In the genomic region with DNA sequence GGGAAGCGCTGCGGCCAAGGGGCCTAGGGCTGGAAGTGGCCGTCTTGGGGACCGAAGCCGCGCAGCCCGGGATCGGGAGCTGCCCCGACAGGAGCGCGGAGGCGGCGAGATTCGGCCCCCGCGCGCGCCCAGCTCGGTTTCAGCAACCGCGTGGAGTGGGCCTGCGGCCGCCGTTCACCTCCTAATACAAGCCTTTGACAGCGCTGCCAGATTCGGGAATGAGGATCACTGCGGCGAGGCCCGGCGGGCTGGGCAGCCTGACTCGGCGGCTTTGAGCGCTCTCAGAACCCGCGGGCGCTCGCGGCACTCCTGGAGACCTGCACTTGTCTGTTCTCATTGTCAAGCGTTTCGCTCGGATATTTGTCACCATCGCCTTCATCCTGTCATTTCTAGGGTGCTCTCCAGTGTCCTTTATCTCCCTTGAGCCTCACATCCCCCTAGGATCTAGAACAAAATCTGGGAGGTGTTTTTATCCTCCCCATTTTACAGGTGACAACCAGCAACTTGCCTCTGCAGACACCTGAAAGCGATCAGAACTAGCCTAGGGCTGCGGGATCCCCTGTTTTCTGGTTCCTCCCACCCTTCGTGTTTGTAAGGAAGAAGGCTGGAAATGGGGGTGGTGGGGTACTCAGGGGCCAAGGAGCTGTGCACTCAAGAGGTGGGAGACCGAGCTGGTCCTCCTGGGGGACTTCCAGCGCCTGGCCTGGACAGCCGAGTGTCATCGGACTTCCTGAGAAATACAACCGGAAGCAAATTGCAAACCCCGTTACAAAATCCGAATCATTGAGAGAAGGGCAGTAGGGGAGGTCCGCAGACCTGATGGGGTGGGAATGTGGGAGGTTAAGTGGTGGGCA, we compare ENCODE assay signal across 28 cellular contexts. TPM values are rescaled to one million over a fixed set of nuclear protein-coding genes. Genes with fewer than 3 reads are reported as not detected.
DNase-seq lines count a peak whose midpoint lies in the region; ATAC-seq, FAIRE-seq and TF ChIP-seq lines count a peak whose summit lies in the region.
"Had no signal": no experiment of that assay in that cellular context is flagged by ENCODE, and none has a peak within 500 bp of the region (broad histone marks: within the 10 kb centered on the region; RNA-seq: fewer than 3 reads in every experiment).

No MANE protein-coding gene starts in this region.

- H3K9me2 ChIP-seq in OCI-LY7 (ENCODE audit: insufficient read depth, low read length), result no peaks in the 10 kb centered on the region

- H3K36me3 ChIP-seq in Caco-2 (ENCODE audit: control insufficient read depth, insufficient read depth, low read length) (peaks cover 3% of the 10 kb centered on the region; the same call in 1 of the 2 replicates), kidney (ENCODE audit: control insufficient read depth in 1 of 2, insufficient read depth in 2 of 2, low read length in 2 of 2) (no peaks in the 10 kb centered on the region), OCI-LY7 (ENCODE audit: insufficient read depth, low read length) (no peaks in the 10 kb centered on the region)
- H3K36me3 ChIP-seq: esophagus muscularis mucosa, MG63, vagina had no signal

- H3K4me3 Mint-ChIP-seq in Caco-2 (ENCODE audit: unreplicated experiment) (no peak overlapping the region), T-helper 17 cell (peak overlapping the region; percentile 21), osteocyte (ENCODE audit: unreplicated experiment) (no peak overlapping the region)
- H3K4me3 Mint-ChIP-seq: activated CD8-positive, alpha-beta memory T cell treated with anti-CD3 and anti-CD28 coated beads, Interleukin-2, amount 10 ng/mL, durations not matched to agents 7 days and 5 days; HFFc6 had no signal

- ATAC-seq in T-helper 17 cell, result no peak
- no peak for ATAC-seq in HG02798 (IDR thresholded peaks at IDR 0.05; ENCODE audit: poor library complexity, unreplicated experiment)
- ATAC-seq: activated CD8-positive, alpha-beta memory T cell treated with anti-CD3 and anti-CD28 coated beads, Interleukin-2, amount 10 ng/mL, durations not matched to agents 7 days and 5 days; Panc1 had no signal

- no peak for DNase-seq in Caco-2
- no peak for DNase-seq in T-helper 17 cell
- DNase-seq in kidney, result peak; percentile 57
- DNase-seq in osteocyte (ENCODE audit: extremely low spot score, unreplicated experiment), result peak; percentile 81
- no peak for DNase-seq in DMS114 treated with DMSO at 0.1 percent for 48 hours (lab: John Stamatoyannopoulos, UW; ENCODE audit: unreplicated experiment)
- no peak for DNase-seq in iPS-NIHi7 (ENCODE audit: extremely low spot score)
- no peak for DNase-seq in OCI-LY7 (ENCODE audit: low spot score)
- DNase-seq: activated CD4-positive, CD25-positive, alpha-beta regulatory T cell treated with anti-CD3 and anti-CD28 coated beads, Interleukin-2, amount 50 U/mL, for 72 hours; activated CD8-positive, alpha-beta memory T cell treated with anti-CD3 and anti-CD28 coated beads, Interleukin-2, amount 10 ng/mL, durations not matched to agents 7 days and 5 days; activated gamma-delta T cell treated with Interleukin-2 at 50 U/mL for 16 hours; amygdala; caudate nucleus; CD4-positive, CD25-positive, alpha-beta regulatory T cell; DMS53; HFFc6; MG63; NCI-H187; NCI-H748 treated with DMSO at 0.1 percent for 48 hours; stimulated activated CD4-positive, alpha-beta T cell treated with anti-CD3 and anti-CD28 coated beads, Interleukin-4, amount 100 ng/mL, for 1 hour; substantia nigra; T-helper 9 cell had no signal

- H3K27me3 Mint-ChIP-seq in Caco-2 (ENCODE audit: insufficient read depth, unreplicated experiment) (no peaks in the 10 kb centered on the region), T-helper 17 cell (peaks cover 80% of the 10 kb centered on the region), osteocyte (ENCODE audit: unreplicated experiment) (peaks cover 85% of the 10 kb centered on the region)

- POLR2A ChIA-PET in Caco-2 (lab: Charles Lee), result interaction anchor here (2.0 kb wide), 1 partner anchor 10 kb away, joined by 16 read pairs; no protein-coding TSS in a partner anchor
- POLR2A ChIA-PET in OCI-LY7 (lab: Charles Lee), result no interaction called here

- H3K4me1 Mint-ChIP-seq in Caco-2 (ENCODE audit: low read depth, unreplicated experiment) (peaks cover 10% of the 10 kb centered on the region), T-helper 17 cell (peaks cover 21% of the 10 kb centered on the region), osteocyte (ENCODE audit: unreplicated experiment) (peaks cover 20% of the 10 kb centered on the region)

- no peak overlapping the region for H3K27ac ChIP-seq in kidney (ENCODE audit: low read depth in 2 of 2, low read length in 2 of 2)
- no peak overlapping the region for H3K27ac ChIP-seq in OCI-LY7 (ENCODE audit: low read depth, low read length, poor library complexity, severe bottlenecking)
- H3K27ac ChIP-seq: esophagus muscularis mucosa, SK-N-MC, vagina had no signal

- FAIRE-seq in kidney (lab: Jason Lieb, UNC), result no peak

- H3K9me3 ChIP-seq in Caco-2, result no peaks in the 10 kb centered on the region
- no peaks in the 10 kb centered on the region for H3K9me3 ChIP-seq in T-helper 17 cell (ENCODE audit: control insufficient read depth, low read length, poor library complexity, severe bottlenecking)
- H3K9me3 ChIP-seq in kidney (ENCODE audit: control insufficient read depth in 1 of 2, low read length in 2 of 2), result no peaks in the 10 kb centered on the region
- no peaks in the 10 kb centered on the region for H3K9me3 ChIP-seq in OCI-LY7 (ENCODE audit: low read length)
- H3K9me3 ChIP-seq: esophagus muscularis mucosa, MG63, vagina had no signal

- intact Hi-C loops in Caco-2 (cut with micrococcal nuclease; ENCODE audit: unreplicated experiment) (no loop called here), kidney (cut with DNase I) (no loop called here), OCI-LY7 (cut with micrococcal nuclease; ENCODE audit: unreplicated experiment) (no loop called here)

- H3K27me3 ChIP-seq in Caco-2 (replicated peaks; ENCODE audit: control insufficient read depth, insufficient read depth, low read length), result no peaks in the 10 kb centered on the region

- H3K36me3 Mint-ChIP-seq in Caco-2 (ENCODE audit: insufficient read depth, unreplicated experiment), result peaks cover 41% of the 10 kb centered on the region
- peaks cover 2% of the 10 kb centered on the region for H3K36me3 Mint-ChIP-seq in T-helper 17 cell (ENCODE audit: low read depth)
- H3K36me3 Mint-ChIP-seq in osteocyte (ENCODE audit: unreplicated experiment), result no peaks in the 10 kb centered on the region
- H3K36me3 Mint-ChIP-seq: activated CD8-positive, alpha-beta memory T cell treated with anti-CD3 and anti-CD28 coated beads, Interleukin-2, amount 10 ng/mL, durations not matched to agents 7 days and 5 days; CD4-positive, CD25-positive, alpha-beta regulatory T cell had no signal

- H2AFZ ChIP-seq in OCI-LY7 (ENCODE audit: low read length), result no peak overlapping the region

- H3K4me3 ChIP-seq in Caco-2 (ENCODE audit: low read depth, low read length), result no peak overlapping the region
- no peak overlapping the region for H3K4me3 ChIP-seq in kidney (ENCODE audit: low read length in 2 of 2)
- H3K4me3 ChIP-seq in OCI-LY7 (ENCODE audit: low read depth, low read length, poor library complexity, severe bottlenecking), result no peak overlapping the region
- H3K4me3 ChIP-seq: esophagus muscularis mucosa, MG63, SK-N-MC, vagina had no signal

- TF ChIP-seq CTCF in Caco-2 (IDR thresholded peaks at IDR 0.05; ENCODE audit: insufficient read depth in 1 of 2, low read depth in 1 of 2, low read length in 1 of 2, severe bottlenecking in 1 of 2, unreplicated experiment in 1 of 2), result no peak
- TF ChIP-seq CTCF in kidney (IDR thresholded peaks at IDR 0.05; ENCODE audit: borderline replicate concordance, extremely low read depth, insufficient read depth), result no peak
- TF ChIP-seq CTCF in osteocyte (IDR thresholded peaks at IDR 0.05), result no peak
- TF ChIP-seq CTCF in OCI-LY7 (conservative IDR thresholded peaks at IDR 0.05; ENCODE audit: low read length), result no peak

- BruUV-seq in Caco-2 (replicated peaks; lab: Mats Ljungman, UMichigan), result no TSS peak
- no TSS peak for BruUV-seq in OCI-LY7 (replicated peaks; lab: Mats Ljungman, UMichigan)

- H3K4me2 ChIP-seq in OCI-LY7 (ENCODE audit: low read length), result no peak overlapping the region

- H3K27ac Mint-ChIP-seq in Caco-2 (ENCODE audit: unreplicated experiment), result peak overlapping the region; percentile 53
- no peak overlapping the region for H3K27ac Mint-ChIP-seq in T-helper 17 cell
- H3K27ac Mint-ChIP-seq in osteocyte (ENCODE audit: unreplicated experiment), result no peak overlapping the region
- H3K27ac Mint-ChIP-seq: CD4-positive, CD25-positive, alpha-beta regulatory T cell; HFFc6 had no signal

- CTCF ChIA-PET in Caco-2 (lab: Charles Lee) (interaction anchor here (1.6 to 2.6 kb wide), 4 partner anchors 7 to 144 kb away, joined by 6 to 10 read pairs (median 6); no protein-coding TSS in a partner anchor), OCI-LY7 (lab: Charles Lee; ENCODE audit: unreplicated experiment) (no interaction called here)

- peaks cover 30% of the 10 kb centered on the region for H3K4me1 ChIP-seq in Caco-2
- no peaks in the 10 kb centered on the region for H3K4me1 ChIP-seq in kidney (ENCODE audit: control insufficient read depth in 1 of 2, insufficient read depth in 1 of 2, low read depth in 1 of 2, low read length in 2 of 2)
- no peaks in the 10 kb centered on the region for H3K4me1 ChIP-seq in OCI-LY7 (ENCODE audit: insufficient read depth, low read length, poor library complexity, severe bottlenecking)

- no peaks in the 10 kb centered on the region for H4K20me1 ChIP-seq in OCI-LY7 (ENCODE audit: insufficient read depth, low read length)

- H3K9me3 Mint-ChIP-seq in Caco-2 (ENCODE audit: unreplicated experiment), result no peaks in the 10 kb centered on the region
- H3K9me3 Mint-ChIP-seq in osteocyte (ENCODE audit: unreplicated experiment), result no peaks in the 10 kb centered on the region
- H3K9me3 Mint-ChIP-seq: HFFc6 had no signal

- no peaks in the 10 kb centered on the region for H3K79me2 ChIP-seq in OCI-LY7 (ENCODE audit: insufficient read depth, low read depth, low read length)

- H3K9ac ChIP-seq in kidney (ENCODE audit: low read length in 2 of 2), result no peak overlapping the region

RNA-seq across cellular contexts. Expression of a gene that starts 1.5 kb away (rescaled TPM):
- total RNA-seq in Caco-2 (2022) (104 and 109 TPM in 2 replicates), T-helper 17 cell (not detected), kidney (not detected), osteocyte (not detected in 2 replicates), OCI-LY7 (2022) (not detected in 2 replicates)
- polyA plus RNA-seq in kidney (ENCODE audit: insufficient read depth, low read depth, low replicate concordance), result not detected
- not detected in 2 replicates for total RNA-seq in OCI-LY7 (2014; rRNA removed; shearing (Covaris generic))
- total RNA-seq: activated CD8-positive, alpha-beta memory T cell treated with anti-CD3 and anti-CD28 coated beads, Interleukin-2, amount 10 ng/mL, durations not matched to agents 7 days and 5 days; CD4-positive, CD25-positive, alpha-beta regulatory T cell; HFFc6; lower leg skin; skeletal muscle tissue; vagina had no signal
- polyA plus RNA-seq: CD4-positive, CD25-positive, alpha-beta regulatory T cell had no signal

RNA-seq across cellular contexts. Expression of a gene that starts 17.9 kb away (rescaled TPM):
- 5.2 and 8.1 TPM in 2 replicates for total RNA-seq in Caco-2 (2022)
- not detected for total RNA-seq in T-helper 17 cell
- total RNA-seq in kidney, result not detected
- polyA plus RNA-seq in kidney (ENCODE audit: insufficient read depth, low read depth, low replicate concordance), result not detected
- total RNA-seq in osteocyte, result not detected in 2 replicates
- not detected in 2 replicates for total RNA-seq in OCI-LY7 (2014; rRNA removed; shearing (Covaris generic))
- total RNA-seq in OCI-LY7 (2022), result not detected in 2 replicates
- total RNA-seq: activated CD8-positive, alpha-beta memory T cell treated with anti-CD3 and anti-CD28 coated beads, Interleukin-2, amount 10 ng/mL, durations not matched to agents 7 days and 5 days; CD4-positive, CD25-positive, alpha-beta regulatory T cell; esophagus muscularis mucosa; HFFc6; lower leg skin; skeletal muscle tissue; vagina had no signal
- polyA plus RNA-seq: CD4-positive, CD25-positive, alpha-beta regulatory T cell had no signal

RNA-seq across cellular contexts. Expression of a gene that starts 50.8 kb away (rescaled TPM):
- total RNA-seq in Caco-2 (2022) (3.7 and 3.9 TPM in 2 replicates), T-helper 17 cell (not detected), kidney (not detected), osteocyte (not detected in 2 replicates), OCI-LY7 (2022) (not detected in 2 replicates)
- polyA plus RNA-seq in kidney (ENCODE audit: insufficient read depth, low read depth, low replicate concordance), result not detected
- total RNA-seq in OCI-LY7 (2014; rRNA removed; shearing (Covaris generic)), result not detected in 2 replicates
- total RNA-seq: activated CD8-positive, alpha-beta memory T cell treated with anti-CD3 and anti-CD28 coated beads, Interleukin-2, amount 10 ng/mL, durations not matched to agents 7 days and 5 days; CD4-positive, CD25-positive, alpha-beta regulatory T cell; esophagus muscularis mucosa; HFFc6; lower leg skin; skeletal muscle tissue; vagina had no signal
- polyA plus RNA-seq: CD4-positive, CD25-positive, alpha-beta regulatory T cell had no signal

Comparison
In these comparisons a context has a peak if more than half of its experiments do, and no peak if none do; other contexts are left out.
1. DNase-seq: peak in kidney (single experiment) and osteocyte (single experiment); none in Caco-2 (0 of 2), T-helper 17 cell (0 of 3), DMS114 treated with DMSO at 0.1 percent for 48 hours (single experiment), iPS-NIHi7 (single experiment) and OCI-LY7 (single experiment).
2. RNA of a gene that starts 1.5 kb away (total RNA-seq): 104 to 109 TPM in Caco-2; not detected in kidney (single experiment), not detected in T-helper 17 cell, not detected in osteocyte and not detected in OCI-LY7; every median in the first group is over 10 times any median in the second.